ENCODE assay signal across 8 cellular contexts in the genomic region with DNA sequence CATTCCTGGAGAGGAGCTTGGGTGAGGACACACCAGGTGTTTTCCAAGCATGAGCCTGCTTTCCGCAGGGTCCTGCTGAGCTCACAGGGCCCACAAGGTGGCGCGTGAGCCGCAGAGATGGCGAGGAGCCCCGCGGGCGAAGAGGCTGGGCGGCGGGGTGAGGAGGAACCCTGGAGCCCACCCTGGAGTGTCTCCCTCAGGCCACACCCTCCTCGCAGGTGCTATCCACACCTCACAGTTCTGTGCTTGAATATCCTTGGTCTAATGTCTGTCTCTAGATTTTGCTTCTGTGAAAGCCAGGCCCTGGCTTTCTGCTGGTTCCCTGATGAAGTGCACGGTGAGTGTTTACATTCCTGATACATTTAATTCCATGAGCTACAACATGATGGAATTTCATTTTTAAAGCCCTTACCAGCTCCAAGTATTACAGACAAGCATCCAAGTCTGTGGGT.
DNase-seq lines count a peak whose midpoint lies in the region; ATAC-seq and TF ChIP-seq lines count a peak whose summit lies in the region.

No MANE protein-coding gene starts in this region.

- peaks cover 0 to 10% (median 0%) of the 10 kb centered on the region in 3 donors for H3K4me1 ChIP-seq in gastroesophageal sphincter

- intact Hi-C loops in sciatic nerve (cut with DNase I), result no loop called here

- no peak for TF ChIP-seq EP300 in gastroesophageal sphincter (IDR thresholded peaks at IDR 0.05)

- no peaks in the 10 kb centered on the region for H3K36me3 ChIP-seq in gastroesophageal sphincter

- TF ChIP-seq POLR2A in gastroesophageal sphincter (IDR thresholded peaks at IDR 0.05), result no peak

- peak overlapping the region in 2 of 4 donors; percentile 34 to 56 for H3K27ac ChIP-seq in gastroesophageal sphincter

- WGBS in gastroesophageal sphincter (ENCODE audit: low coverage in 1 of 2), 2 donors, result 10 to 25% methylated on average over 2 to 10 of the region's 12 CpGs

- no peaks in the 10 kb centered on the region for H3K27me3 ChIP-seq in gastroesophageal sphincter

- H3K9me3 ChIP-seq in gastroesophageal sphincter, result no peaks in the 10 kb centered on the region

- TF ChIP-seq CTCF in gastroesophageal sphincter (IDR thresholded peaks at IDR 0.05), result peak; percentile 53 to 89 (median 70)

- peak overlapping the region in 1 of 2 donors; percentile 33 for H3K4me3 ChIP-seq in gastroesophageal sphincter

- peak; percentile 49 for ATAC-seq in GM21619 (IDR thresholded peaks at IDR 0.05; ENCODE audit: unreplicated experiment)
- peak; percentile 75 for ATAC-seq in gastroesophageal sphincter
- ATAC-seq in sciatic nerve, result no peak

- DNase-seq in DMS53 (lab: John Stamatoyannopoulos, UW) (peak; percentile 64), NCI-H2171 treated with DMSO at 0.1 percent for 48 hours (lab: John Stamatoyannopoulos, UW) (peak; percentile 54), sciatic nerve (ENCODE audit: low spot score) (peak; percentile 59), NCI-H510A treated with DMSO at 0.1 percent for 48 hours (lab: John Stamatoyannopoulos, UW) (no peak)
- DNase-seq in activated CD4-positive, alpha-beta T cell treated with anti-CD3 and anti-CD28 coated beads for 4 hours, result no peak
- DNase-seq in effector CD8-positive, alpha-beta T cell (lab: John Stamatoyannopoulos, UW), result no peak

Comparison
In these comparisons a context has a peak if more than half of its experiments do, and no peak if none do; other contexts are left out.
1. DNase-seq: peak in DMS53 (single experiment), NCI-H2171 treated with DMSO at 0.1 percent for 48 hours (single experiment) and sciatic nerve (single experiment); none in NCI-H510A treated with DMSO at 0.1 percent for 48 hours (single experiment), activated CD4-positive, alpha-beta T cell treated with anti-CD3 and anti-CD28 coated beads for 4 hours (0 of 2) and effector CD8-positive, alpha-beta T cell (single experiment).